ENCODE assay signal across 32 cellular contexts in genomic region chr1:80056179-80056578, GRCh38.
"Had no signal": no experiment of that assay in that cellular context is flagged by ENCODE, and none has a peak within 500 bp of the region (broad histone marks: within the 10 kb centered on the region; RNA-seq: fewer than 3 reads in every experiment).

No MANE protein-coding gene starts in this region.

- H3K36me3 Mint-ChIP-seq: activated naive CD4-positive, alpha-beta T cell treated with anti-CD3 and anti-CD28 coated beads, Interleukin-2, amount 10 ng/mL, durations not matched to agents 7 days and 5 days; activated naive CD8-positive, alpha-beta T cell treated with anti-CD3 and anti-CD28 coated beads, Interleukin-2, amount 10 ng/mL, durations not matched to agents 7 days and 5 days; brain; immature natural killer cell; memory B cell; naive thymus-derived CD4-positive, alpha-beta T cell; stimulated activated memory B cell treated with anti-CD40 and anti-IgM and Interleukin-4, amounts not matched to agents 10 μg/mL and 1 μg/mL and 100 μg/mL, for 72 hours had no signal

- H3K4me1 ChIP-seq: ascending aorta, heart left ventricle, pancreas, prostate gland, sigmoid colon, uterus had no signal

- H3K9me3 ChIP-seq: ascending aorta, pancreas, prostate gland, uterus had no signal

- H3K27me3 ChIP-seq: ascending aorta, heart left ventricle, pancreas, sigmoid colon, uterus had no signal

- H3K27ac ChIP-seq: ascending aorta, heart left ventricle, pancreas, prostate gland, sigmoid colon, uterus, VCaP had no signal

- H3K9me3 Mint-ChIP-seq: memory B cell had no signal

- H3K27me3 Mint-ChIP-seq: activated naive CD4-positive, alpha-beta T cell treated with anti-CD3 and anti-CD28 coated beads, Interleukin-2, amount 10 ng/mL, durations not matched to agents 7 days and 5 days; activated naive CD8-positive, alpha-beta T cell treated with anti-CD3 and anti-CD28 coated beads, Interleukin-2, amount 10 ng/mL, durations not matched to agents 7 days and 5 days; brain; effector memory CD8-positive, alpha-beta T cell; memory B cell; naive thymus-derived CD4-positive, alpha-beta T cell; stimulated activated memory B cell treated with anti-CD40 and anti-IgM and Interleukin-4, amounts not matched to agents 10 μg/mL and 1 μg/mL and 100 μg/mL, for 72 hours; stimulated activated naive CD8-positive, alpha-beta T cell treated with anti-CD3 and anti-CD28 coated beads, Interleukin-15, amount 100 ng/mL, for 72 hours; type B pancreatic cell had no signal

- H3K27ac Mint-ChIP-seq: activated naive CD4-positive, alpha-beta T cell treated with anti-CD3 and anti-CD28 coated beads, Interleukin-2, amount 10 ng/mL, durations not matched to agents 7 days and 5 days; activated naive CD8-positive, alpha-beta T cell treated with anti-CD3 and anti-CD28 coated beads, Interleukin-2, amount 10 ng/mL, durations not matched to agents 7 days and 5 days; brain; effector memory CD8-positive, alpha-beta T cell; immature natural killer cell; memory B cell; naive thymus-derived CD4-positive, alpha-beta T cell; stimulated activated memory B cell treated with anti-CD40 and anti-IgM and Interleukin-4, amounts not matched to agents 10 μg/mL and 1 μg/mL and 100 μg/mL, for 72 hours; stimulated activated naive CD8-positive, alpha-beta T cell treated with anti-CD3 and anti-CD28 coated beads, Interleukin-15, amount 100 ng/mL, for 72 hours; type B pancreatic cell had no signal

- H3K4me3 ChIP-seq: ascending aorta, heart left ventricle, pancreas, prostate gland, sigmoid colon, uterus had no signal

- H3K36me3 ChIP-seq: ascending aorta, heart left ventricle, pancreas, prostate gland, sigmoid colon, uterus had no signal

- DNase-seq: activated CD4-positive, alpha-beta T cell treated with anti-CD3 and anti-CD28 coated beads for 48 hours; activated CD4-positive, alpha-beta T cell treated with anti-CD3 and anti-CD28 coated beads, Interleukin-2, amount 50 U/mL, for 48 hours; activated CD8-positive, alpha-beta memory T cell treated with anti-CD3 and anti-CD28 coated beads for 24 hours; activated gamma-delta T cell; activated naive CD4-positive, alpha-beta T cell treated with anti-CD3 and anti-CD28 coated beads, Interleukin-2, amount 10 ng/mL, durations not matched to agents 7 days and 5 days; activated naive CD8-positive, alpha-beta T cell treated with anti-CD3 and anti-CD28 coated beads, Interleukin-2, amount 10 ng/mL, durations not matched to agents 7 days and 5 days; caudate nucleus; cortex of kidney; effector memory CD8-positive, alpha-beta T cell; foreskin fibroblast; heart left ventricle; hypothalamus; immature natural killer cell; midbrain; naive thymus-derived CD4-positive, alpha-beta T cell; pancreas; sigmoid colon; small intestine; stimulated activated CD4-positive, alpha-beta T cell treated with anti-CD3 and anti-CD28 coated beads, Interleukin-1b, Interleukin-23, amount 100 ng/mL, for 48 hours; stimulated activated CD4-positive, alpha-beta T cell treated with anti-CD3 and anti-CD28 coated beads, Interleukin-4, amount 100 ng/mL, for 4 hours; stimulated activated CD8-positive, alpha-beta memory T cell treated with anti-CD3 and anti-CD28 coated beads, Interleukin-4, amount 100 ng/mL, for 48 hours; stimulated activated naive CD8-positive, alpha-beta T cell treated with anti-CD3 and anti-CD28 coated beads, Interleukin-15, amount 100 ng/mL, for 72 hours; substantia nigra; T-helper 9 cell; uterus had no signal

- H3K4me3 Mint-ChIP-seq: activated naive CD4-positive, alpha-beta T cell treated with anti-CD3 and anti-CD28 coated beads, Interleukin-2, amount 10 ng/mL, durations not matched to agents 7 days and 5 days; activated naive CD8-positive, alpha-beta T cell treated with anti-CD3 and anti-CD28 coated beads, Interleukin-2, amount 10 ng/mL, durations not matched to agents 7 days and 5 days; brain; effector memory CD8-positive, alpha-beta T cell; immature natural killer cell; memory B cell; naive thymus-derived CD4-positive, alpha-beta T cell; stimulated activated memory B cell treated with anti-CD40 and anti-IgM and Interleukin-4, amounts not matched to agents 10 μg/mL and 1 μg/mL and 100 μg/mL, for 72 hours; stimulated activated naive CD8-positive, alpha-beta T cell treated with anti-CD3 and anti-CD28 coated beads, Interleukin-15, amount 100 ng/mL, for 72 hours; type B pancreatic cell had no signal

- H3K4me1 Mint-ChIP-seq: activated naive CD4-positive, alpha-beta T cell treated with anti-CD3 and anti-CD28 coated beads, Interleukin-2, amount 10 ng/mL, durations not matched to agents 7 days and 5 days; activated naive CD8-positive, alpha-beta T cell treated with anti-CD3 and anti-CD28 coated beads, Interleukin-2, amount 10 ng/mL, durations not matched to agents 7 days and 5 days; brain; immature natural killer cell; naive thymus-derived CD4-positive, alpha-beta T cell; stimulated activated memory B cell treated with anti-CD40 and anti-IgM and Interleukin-4, amounts not matched to agents 10 μg/mL and 1 μg/mL and 100 μg/mL, for 72 hours; stimulated activated naive CD8-positive, alpha-beta T cell treated with anti-CD3 and anti-CD28 coated beads, Interleukin-15, amount 100 ng/mL, for 72 hours had no signal
